Comparison of ENCODE assay signal across 8 cellular contexts in the genomic region with DNA sequence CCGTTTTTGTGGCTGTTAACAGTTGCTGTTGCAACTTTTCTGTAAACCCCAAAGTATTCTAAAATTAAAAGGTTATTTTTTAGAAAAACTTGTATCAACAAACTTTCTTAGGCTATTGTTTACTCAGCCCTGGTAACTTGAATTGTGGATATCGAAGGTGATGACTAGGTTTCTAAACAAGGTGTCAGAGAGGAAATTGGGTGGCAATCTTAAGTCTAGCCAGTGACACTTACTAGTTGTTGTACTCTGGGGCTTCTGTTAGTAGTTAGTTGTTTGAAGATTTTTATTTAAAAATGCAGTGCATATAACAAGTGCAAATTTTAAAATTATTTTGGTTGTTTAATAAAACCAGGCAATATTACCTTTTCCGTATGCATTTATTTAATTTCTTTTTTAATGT. TPM values are rescaled to one million over a fixed set of nuclear protein-coding genes. Genes with fewer than 3 reads are reported as not detected.
DNase-seq lines count a peak whose midpoint lies in the region; ATAC-seq and TF ChIP-seq lines count a peak whose summit lies in the region.

No MANE protein-coding gene starts in this region.

- H3K9me2 ChIP-seq in PC-9 (ENCODE audit: insufficient read depth) = no peaks in the 10 kb centered on the region

- no peaks in the 10 kb centered on the region for H4K20me1 ChIP-seq in PC-9 (ENCODE audit: insufficient read depth)

- no TSS peak for BruUV-seq in PC-9 (replicated peaks; lab: Mats Ljungman, UMichigan)

- H3K27ac ChIP-seq in PC-9 (0 out of 2 replicates have a peak overlapping the region, but pooled peaks have one; percentile 12), endodermal cell (ENCODE audit: low read depth, low read length) (no peak overlapping the region), skin epidermis (peak overlapping the region in 3 of 21 experiments; percentile 34 to 95 (median 89))

- no peak for TF ChIP-seq CTCF in PC-9 (conservative IDR thresholded peaks at IDR 0.05)
- TF ChIP-seq CTCF in endodermal cell (conservative IDR thresholded peaks at IDR 0.05) = no peak
- no peak for TF ChIP-seq CTCF in GM13977 (IDR thresholded peaks at IDR 0.05; ENCODE audit: extremely low read depth, insufficient read depth, missing control alignments)

- H3K4me1 ChIP-seq in PC-9 (replicated peaks; ENCODE audit: insufficient read depth) (peaks cover 34% of the 10 kb centered on the region), endodermal cell (ENCODE audit: control insufficient read depth, insufficient read depth, low read length) (no peaks in the 10 kb centered on the region)

- POLR2A ChIA-PET in PC-9 (lab: Charles Lee; ENCODE audit: unreplicated experiment) = no interaction called here

- H3K27me3 ChIP-seq in PC-9 (ENCODE audit: insufficient read depth, low read depth) = no peaks in the 10 kb centered on the region
- H3K27me3 ChIP-seq in endodermal cell (ENCODE audit: control insufficient read depth, insufficient read depth, low read length, poor library complexity, severe bottlenecking) = no peaks in the 10 kb centered on the region

- peak overlapping the region; percentile 93 for H3K4me3 ChIP-seq in PC-9
- peak overlapping the region; percentile 90 for H3K4me3 ChIP-seq in endodermal cell (ENCODE audit: low read length)
- H3K4me3 ChIP-seq in skin epidermis = peak overlapping the region in 5 of 7 experiments; percentile 69 to 97 (median 83)

- peak overlapping the region; percentile 99 for H3K4me3 Mint-ChIP-seq in activated CD4-positive, alpha-beta T cell treated with anti-CD3 and anti-CD28 coated beads, Interleukin-2, amount 10 ng/mL, durations not matched to agents 24 days and 14 days
- H3K4me3 Mint-ChIP-seq in endodermal cell = peak overlapping the region; percentile 93

- peak overlapping the region; percentile 98 for H3K4me2 ChIP-seq in PC-9

- H3K9ac ChIP-seq in endodermal cell (ENCODE audit: extremely low read depth, low read length, poor library complexity, severe bottlenecking) = peak overlapping the region; percentile 70

- peaks cover 11% of the 10 kb centered on the region for H3K36me3 Mint-ChIP-seq in activated CD4-positive, alpha-beta T cell treated with anti-CD3 and anti-CD28 coated beads, Interleukin-2, amount 10 ng/mL, durations not matched to agents 24 days and 14 days (ENCODE audit: low read depth)
- peaks cover 4% of the 10 kb centered on the region for H3K36me3 Mint-ChIP-seq in endodermal cell (ENCODE audit: low read depth)

- peak overlapping the region; percentile 98 for H3K27ac Mint-ChIP-seq in activated CD4-positive, alpha-beta T cell treated with anti-CD3 and anti-CD28 coated beads, Interleukin-2, amount 10 ng/mL, durations not matched to agents 24 days and 14 days
- peak overlapping the region; percentile 97 for H3K27ac Mint-ChIP-seq in endodermal cell

- no peak for ATAC-seq in GM21360 (IDR thresholded peaks at IDR 0.05; ENCODE audit: unreplicated experiment)

- in situ Hi-C loops in GM13977 (cut with MboI; ENCODE audit: low pct_unique_long_range_greater_than_20kb, low sequenced_read_pairs, unreplicated experiment) = no loop called here

- CTCF ChIA-PET in PC-9 (lab: Charles Lee) = no interaction called here

- H3K4me1 Mint-ChIP-seq in activated CD4-positive, alpha-beta T cell treated with anti-CD3 and anti-CD28 coated beads, Interleukin-2, amount 10 ng/mL, durations not matched to agents 24 days and 14 days = peaks cover 59% of the 10 kb centered on the region
- peaks cover 35% of the 10 kb centered on the region for H3K4me1 Mint-ChIP-seq in endodermal cell

- H2AFZ ChIP-seq in PC-9 = no peak overlapping the region; the same call in 1 of the 2 replicates

- intact Hi-C loops in activated CD4-positive, alpha-beta T cell treated with anti-CD3 and anti-CD28 coated beads, Interleukin-2, amount 10 ng/mL, durations not matched to agents 24 days and 14 days (cut with micrococcal nuclease) = loop anchor here (5.0 kb wide), 3 partner anchors 77 to 253 kb away; a partner anchor contains a TSS
- intact Hi-C loops in PC-9 (cut with micrococcal nuclease; ENCODE audit: unreplicated experiment) = no loop called here

- H3K79me2 ChIP-seq in PC-9 (ENCODE audit: low read depth) = peaks cover 62% of the 10 kb centered on the region

- DNase-seq in activated CD4-positive, alpha-beta T cell treated with anti-CD3 and anti-CD28 coated beads, Interleukin-2, amount 10 ng/mL, durations not matched to agents 24 days and 14 days = no peak
- DNase-seq in activated CD4-positive, alpha-beta T cell treated with anti-CD3 and anti-CD28 coated beads, Interleukin-2, amount 50 U/mL, for 1 hour = no peak
- DNase-seq in PC-9 (no peak), endodermal cell (no peak), GM13977 (ENCODE audit: low spot score) (no peak), NCI-H2029 (lab: John Stamatoyannopoulos, UW) (no peak)

- H3K9me3 ChIP-seq in PC-9 (ENCODE audit: insufficient read depth, low read depth) (no peaks in the 10 kb centered on the region), endodermal cell (ENCODE audit: control insufficient read depth, low read length) (no peaks in the 10 kb centered on the region)

- H3K36me3 ChIP-seq in PC-9 (ENCODE audit: low read depth) (no peaks in the 10 kb centered on the region), endodermal cell (ENCODE audit: control insufficient read depth, insufficient read depth, low read length) (no peaks in the 10 kb centered on the region)

- no peaks in the 10 kb centered on the region for H3K9me3 Mint-ChIP-seq in activated CD4-positive, alpha-beta T cell treated with anti-CD3 and anti-CD28 coated beads, Interleukin-2, amount 10 ng/mL, durations not matched to agents 24 days and 14 days
- no peaks in the 10 kb centered on the region for H3K9me3 Mint-ChIP-seq in endodermal cell

- H3F3A ChIP-seq in PC-9 (ENCODE audit: insufficient read depth, low read depth) = peaks cover 31% of the 10 kb centered on the region

- WGBS in endodermal cell (ENCODE audit: insufficient coverage in 1 of 2, insufficient read length in 1 of 2), 2 experiments = 4% methylated on average over 2 of the region's 3 CpGs; no CpG with 5 or more reads in 1 of the 2 experiments

- H3K27me3 Mint-ChIP-seq in activated CD4-positive, alpha-beta T cell treated with anti-CD3 and anti-CD28 coated beads, Interleukin-2, amount 10 ng/mL, durations not matched to agents 24 days and 14 days = no peaks in the 10 kb centered on the region
- H3K27me3 Mint-ChIP-seq in endodermal cell (ENCODE audit: insufficient read depth) = no peaks in the 10 kb centered on the region

RNA-seq across cellular contexts. Expression of a gene that starts 1.3 kb away (rescaled TPM):
- 39.0 and 39.9 TPM in 2 replicates for total RNA-seq in activated CD4-positive, alpha-beta T cell treated with anti-CD3 and anti-CD28 coated beads, Interleukin-2, amount 10 ng/mL, durations not matched to agents 24 days and 14 days
- 21.7 and 35.7 TPM in 2 replicates for total RNA-seq in PC-9 (2021)
- 10 to 100 TPM; 36.5 to 55.7 TPM for total RNA-seq in endodermal cell
- 63.2 TPM for polyA plus RNA-seq in endodermal cell (2013, experiment 1 of 2)
- 71.0 TPM for polyA plus RNA-seq in endodermal cell (2013, experiment 2 of 2)

RNA-seq across cellular contexts. Expression of a gene that starts 20.3 kb away (rescaled TPM):
- total RNA-seq in activated CD4-positive, alpha-beta T cell treated with anti-CD3 and anti-CD28 coated beads, Interleukin-2, amount 10 ng/mL, durations not matched to agents 24 days and 14 days = 47.9 and 50.2 TPM in 2 replicates
- 26.5 and 41.2 TPM in 2 replicates for total RNA-seq in PC-9 (2021)
- 10 to 100 TPM; 56.3 to 63.3 TPM for total RNA-seq in endodermal cell
- polyA plus RNA-seq in endodermal cell (2013, experiment 1 of 2) = 22.8 TPM
- 21.8 TPM for polyA plus RNA-seq in endodermal cell (2013, experiment 2 of 2)
